Comparison of ENCODE assay signal across 8 cellular contexts in the genomic region with DNA sequence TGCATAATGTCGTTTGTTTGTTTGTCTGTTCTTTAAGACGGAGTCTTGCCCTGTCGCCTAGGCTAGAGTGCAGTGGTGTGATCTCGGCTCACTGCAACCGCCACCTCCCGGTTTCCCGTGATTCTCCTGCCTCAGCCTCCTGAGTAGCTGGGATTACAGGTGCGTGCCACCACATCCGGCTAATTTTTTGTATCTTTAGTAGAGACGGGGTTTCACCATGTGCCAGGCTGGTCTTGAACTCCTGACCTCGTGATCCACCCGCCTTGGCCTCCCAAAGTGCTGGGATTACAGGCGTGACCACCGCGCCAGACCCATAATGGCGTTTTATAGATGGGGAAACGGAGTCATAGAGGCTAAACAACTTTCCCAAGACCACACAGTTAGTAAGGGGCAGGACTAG. TPM values are rescaled to one million over a fixed set of nuclear protein-coding genes. Genes with fewer than 3 reads are reported as not detected.
DNase-seq lines count a peak whose midpoint lies in the region; ATAC-seq and TF ChIP-seq lines count a peak whose summit lies in the region.
"Not testable (repeated sequence)": the region's sequence is repeated elsewhere in the genome, so short reads cannot be mapped to it uniquely, and the experiment has no call there.

No MANE protein-coding gene starts in this region.

- peak overlapping the region; percentile 100 for H3K4me2 ChIP-seq in MM.1S (ENCODE audit: low read depth, low read length)

- H3K9ac ChIP-seq in MM.1S (ENCODE audit: low read length), result peak overlapping the region; percentile 60; the same call in 1 of the 2 replicates
- not testable (repeated sequence) for H3K9ac ChIP-seq in rectal smooth muscle tissue (ENCODE audit: low read length)

- POLR2A ChIA-PET in activated CD4-positive, alpha-beta T cell treated with anti-CD3 and anti-CD28 coated beads, Interleukin-2, amount 10 ng/mL, durations not matched to agents 7 days and 5 days (lab: Charles Lee), result not testable (repeated sequence)

- H3K36me3 ChIP-seq in MM.1S (replicated peaks; ENCODE audit: insufficient read depth, low read length); rectal smooth muscle tissue (ENCODE audit: control insufficient read depth, insufficient read depth, low read length): not testable (repeated sequence)
- peaks cover 13% of the 10 kb centered on the region for H3K36me3 ChIP-seq in mesodermal cell (ENCODE audit: control insufficient read depth, insufficient read depth, low read length)

- not testable (repeated sequence) for H3K9me3 Mint-ChIP-seq in Calu3 (ENCODE audit: low read depth, unreplicated experiment); activated CD4-positive, alpha-beta T cell treated with anti-CD3 and anti-CD28 coated beads, Interleukin-2, amount 10 ng/mL, durations not matched to agents 7 days and 5 days; brain; type B pancreatic cell

- not testable (repeated sequence) for H3K9me2 ChIP-seq in MM.1S (replicated peaks; ENCODE audit: insufficient read depth, low read length)

- intact Hi-C loops in Calu3 (cut with micrococcal nuclease; ENCODE audit: unreplicated experiment), result loop anchor here (10.0 kb wide), 1 partner anchor 205 kb away; no protein-coding TSS in a partner anchor

- H3K4me1 ChIP-seq in MM.1S (ENCODE audit: low read length) (peaks cover 35% of the 10 kb centered on the region), foreskin keratinocyte (peaks cover 28% of the 10 kb centered on the region)
- H3K4me1 ChIP-seq in mesodermal cell (ENCODE audit: control insufficient read depth, insufficient read depth, low read length, poor library complexity, severe bottlenecking); rectal smooth muscle tissue (ENCODE audit: control insufficient read depth, insufficient read depth, low read length): not testable (repeated sequence)

- 82 to 87% methylated on average over 16 to 17 of the region's 17 CpGs for WGBS in mesodermal cell (ENCODE audit: insufficient coverage in 2 of 2), 2 experiments

- H4K20me1 ChIP-seq in MM.1S (ENCODE audit: insufficient read depth, low read length), result not testable (repeated sequence)

- peak overlapping the region; percentile 88 for H3K4me3 Mint-ChIP-seq in Calu3 (ENCODE audit: low read depth, unreplicated experiment)
- peak overlapping the region; percentile 93 for H3K4me3 Mint-ChIP-seq in activated CD4-positive, alpha-beta T cell treated with anti-CD3 and anti-CD28 coated beads, Interleukin-2, amount 10 ng/mL, durations not matched to agents 7 days and 5 days
- H3K4me3 Mint-ChIP-seq in brain, result peak overlapping the region; percentile 85 to 99 (median 87)
- H3K4me3 Mint-ChIP-seq in type B pancreatic cell, result peak overlapping the region; percentile 86

- peak overlapping the region; percentile 79 for H3K4me3 ChIP-seq in MM.1S (ENCODE audit: low read length)
- H3K4me3 ChIP-seq in mesodermal cell (ENCODE audit: extremely low read depth, insufficient read depth, low read length, poor library complexity, severe bottlenecking), result peak overlapping the region; percentile 93
- peak overlapping the region; percentile 51 for H3K4me3 ChIP-seq in rectal smooth muscle tissue (ENCODE audit: low read length)

- CTCF ChIA-PET in Calu3 (lab: Charles Lee); activated CD4-positive, alpha-beta T cell treated with anti-CD3 and anti-CD28 coated beads, Interleukin-2, amount 10 ng/mL, durations not matched to agents 7 days and 5 days (lab: Charles Lee): not testable (repeated sequence)

- ATAC-seq in foreskin keratinocyte, result not testable (repeated sequence)

- H3K9me3 ChIP-seq in MM.1S (replicated peaks; ENCODE audit: insufficient read depth, low read length); mesodermal cell (ENCODE audit: control insufficient read depth, low read length): not testable (repeated sequence)

- TF ChIP-seq CTCF in Calu3 (IDR thresholded peaks at IDR 0.05; ENCODE audit: unreplicated experiment); MM.1S (IDR thresholded peaks at IDR 0.05; ENCODE audit: low read length); brain (conservative IDR thresholded peaks at IDR 0.05); foreskin keratinocyte (conservative IDR thresholded peaks at IDR 0.05); type B pancreatic cell (conservative IDR thresholded peaks at IDR 0.05): not testable (repeated sequence)

- peaks cover 34% of the 10 kb centered on the region for H3K36me3 Mint-ChIP-seq in Calu3 (ENCODE audit: insufficient read depth, unreplicated experiment)
- peaks cover 23% of the 10 kb centered on the region for H3K36me3 Mint-ChIP-seq in activated CD4-positive, alpha-beta T cell treated with anti-CD3 and anti-CD28 coated beads, Interleukin-2, amount 10 ng/mL, durations not matched to agents 7 days and 5 days (ENCODE audit: low read depth)
- not testable (repeated sequence) for H3K36me3 Mint-ChIP-seq in brain, type B pancreatic cell

- peak overlapping the region; percentile 93 for H2AFZ ChIP-seq in MM.1S (ENCODE audit: low read length)

- H3K27ac Mint-ChIP-seq in Calu3 (ENCODE audit: unreplicated experiment) (peak overlapping the region; percentile 36), brain (peak overlapping the region in 3 of 5 experiments; percentile 34 to 50 (median 46)), type B pancreatic cell (peak overlapping the region; percentile 41)
- H3K27ac Mint-ChIP-seq in activated CD4-positive, alpha-beta T cell treated with anti-CD3 and anti-CD28 coated beads, Interleukin-2, amount 10 ng/mL, durations not matched to agents 7 days and 5 days, result peak overlapping the region; percentile 89

- not testable (repeated sequence) for H3K27me3 ChIP-seq in MM.1S (replicated peaks; ENCODE audit: insufficient read depth, low read length); foreskin keratinocyte; rectal smooth muscle tissue (ENCODE audit: control insufficient read depth, insufficient read depth, low read length)

- BruUV-seq in Calu3 (replicated peaks; lab: Mats Ljungman, UMichigan), result not testable (repeated sequence)

- not testable (repeated sequence) for DNase-seq in Calu3; MM.1S; activated CD4-positive, alpha-beta T cell treated with anti-CD3 and anti-CD28 coated beads, Interleukin-2, amount 10 ng/mL, durations not matched to agents 7 days and 5 days; foreskin keratinocyte; type B pancreatic cell (ENCODE audit: extremely low spot score, unreplicated experiment)

- H3K79me2 ChIP-seq in MM.1S (ENCODE audit: low read length), result peaks cover 42% of the 10 kb centered on the region

- H3K27me3 Mint-ChIP-seq in Calu3 (ENCODE audit: unreplicated experiment); activated CD4-positive, alpha-beta T cell treated with anti-CD3 and anti-CD28 coated beads, Interleukin-2, amount 10 ng/mL, durations not matched to agents 7 days and 5 days; type B pancreatic cell: not testable (repeated sequence)
- peaks cover 13% of the 10 kb centered on the region for H3K27me3 Mint-ChIP-seq in brain

- H3F3A ChIP-seq in MM.1S (ENCODE audit: insufficient read depth, low read length), result peaks cover 39% of the 10 kb centered on the region

- peaks cover 13% of the 10 kb centered on the region for H3K4me1 Mint-ChIP-seq in Calu3 (ENCODE audit: low read depth, unreplicated experiment)
- H3K4me1 Mint-ChIP-seq in activated CD4-positive, alpha-beta T cell treated with anti-CD3 and anti-CD28 coated beads, Interleukin-2, amount 10 ng/mL, durations not matched to agents 7 days and 5 days, result peaks cover 33% of the 10 kb centered on the region
- H3K4me1 Mint-ChIP-seq in brain, result peaks cover 34% of the 10 kb centered on the region
- H3K4me1 Mint-ChIP-seq in type B pancreatic cell (ENCODE audit: unreplicated experiment), result not testable (repeated sequence)

- H3K27ac ChIP-seq in MM.1S (ENCODE audit: low read length) (peak overlapping the region; percentile 29; the same call in 1 of the 2 replicates), foreskin keratinocyte (peak overlapping the region; percentile 97), mesodermal cell (ENCODE audit: low read depth, low read length, severe bottlenecking) (peak overlapping the region; percentile 45), rectal smooth muscle tissue (ENCODE audit: low read depth, low read length) (peak overlapping the region; percentile 38)

RNA-seq across cellular contexts. Expression of a gene that starts 0.7 kb away (rescaled TPM):
- 66.0 and 71.1 TPM in 2 replicates for total RNA-seq in Calu3 (2022)
- 100 to 1,000 TPM; 144 to 147 TPM for total RNA-seq in activated CD4-positive, alpha-beta T cell treated with anti-CD3 and anti-CD28 coated beads, Interleukin-2, amount 10 ng/mL, durations not matched to agents 7 days and 5 days
- 79.2 TPM for polyA plus RNA-seq in brain (ENCODE audit: insufficient read depth, low read depth, low replicate concordance)
- total RNA-seq in foreskin keratinocyte, result 66.5 and 74.9 TPM in 2 replicates
- 23.4 and 28.4 TPM in 2 replicates for polyA plus RNA-seq in foreskin keratinocyte
- 73.2 TPM for polyA plus RNA-seq in mesodermal cell (2013, experiment 1 of 2)
- polyA plus RNA-seq in mesodermal cell (2013, experiment 2 of 2), result 76.7 TPM
- 34.9 and 76.4 TPM in 2 replicates for total RNA-seq in type B pancreatic cell (ENCODE audit: low replicate concordance)

RNA-seq across cellular contexts. Expression of a gene that starts 6.4 kb away (rescaled TPM):
- total RNA-seq in Calu3 (2022) (57.6 and 61.3 TPM in 2 replicates), foreskin keratinocyte (16.9 and 18.4 TPM in 2 replicates), type B pancreatic cell (ENCODE audit: low replicate concordance) (54.6 and 75.4 TPM in 2 replicates)
- total RNA-seq in activated CD4-positive, alpha-beta T cell treated with anti-CD3 and anti-CD28 coated beads, Interleukin-2, amount 10 ng/mL, durations not matched to agents 7 days and 5 days, result 100 to 1,000 TPM in 1 of 2 experiments, 10 to 100 TPM in 1; 79.9 to 101 TPM
- polyA plus RNA-seq in brain (ENCODE audit: insufficient read depth, low read depth, low replicate concordance) (31.6 TPM), foreskin keratinocyte (6.8 TPM in 2 replicates)
- polyA plus RNA-seq in mesodermal cell (2013, experiment 1 of 2), result 24.1 TPM
- polyA plus RNA-seq in mesodermal cell (2013, experiment 2 of 2), result 22.6 TPM

Comparison
In these comparisons a context has a peak if more than half of its experiments do, and no peak if none do; other contexts are left out.
1. H3K27ac Mint-ChIP-seq: peak in every context shown above with its lines; median percentile 89 in activated CD4-positive, alpha-beta T cell treated with anti-CD3 and anti-CD28 coated beads, Interleukin-2, amount 10 ng/mL, durations not matched to agents 7 days and 5 days; 46 in brain; 41 in type B pancreatic cell; 36 in Calu3.
2. H3K27ac ChIP-seq: peak in every context shown above with its lines; median percentile 97 in foreskin keratinocyte; 45 in mesodermal cell; 38 in rectal smooth muscle tissue; 29 in MM.1S.